23 cellular contexts compared by ENCODE assay signal in genomic region chr4:85946821-85947220, GRCh38.
DNase-seq lines count a peak whose midpoint lies in the region; ATAC-seq and TF ChIP-seq lines count a peak whose summit lies in the region.
"Had no signal": no experiment of that assay in that cellular context is flagged by ENCODE, and none has a peak within 500 bp of the region (broad histone marks: within the 10 kb centered on the region; RNA-seq: fewer than 3 reads in every experiment).

No MANE protein-coding gene starts in this region.

- peaks cover 44% of the 10 kb centered on the region for H3K36me3 Mint-ChIP-seq in nephron progenitor cell (ENCODE audit: low read depth)
- H3K36me3 Mint-ChIP-seq in endodermal cell (ENCODE audit: low read depth) = peaks cover 61% of the 10 kb centered on the region
- H3K36me3 Mint-ChIP-seq in effector memory CD8-positive, alpha-beta T cell (ENCODE audit: insufficient read depth) = no peaks in the 10 kb centered on the region
- H3K36me3 Mint-ChIP-seq: CD8-positive, alpha-beta memory T cell had no signal

- H3K27ac ChIP-seq in endodermal cell (ENCODE audit: low read depth, low read length) = no peak overlapping the region
- H3K27ac ChIP-seq: 22Rv1; BLaER1 treated with 17β-estradiol and CSF1 and Interleukin-3, amounts not matched to agents 10 nM and 100 nM had no signal

- H3K9ac ChIP-seq in endodermal cell (ENCODE audit: extremely low read depth, low read length, poor library complexity, severe bottlenecking) = no peak overlapping the region
- H3K9ac ChIP-seq: BLaER1 treated with 17β-estradiol and CSF1 and Interleukin-3, amounts not matched to agents 10 nM and 100 nM had no signal

- H3K36me3 ChIP-seq in endodermal cell (ENCODE audit: control insufficient read depth, insufficient read depth, low read length) = peaks cover 29% of the 10 kb centered on the region
- H3K36me3 ChIP-seq: BE2C; BLaER1 treated with 17β-estradiol and CSF1 and Interleukin-3, amounts not matched to agents 10 nM and 100 nM had no signal

- H3K27me3 Mint-ChIP-seq in nephron progenitor cell (ENCODE audit: low read depth, poor library complexity) (no peaks in the 10 kb centered on the region), endodermal cell (ENCODE audit: insufficient read depth) (no peaks in the 10 kb centered on the region)
- no peaks in the 10 kb centered on the region for H3K27me3 Mint-ChIP-seq in effector memory CD8-positive, alpha-beta T cell
- H3K27me3 Mint-ChIP-seq: CD4-positive, alpha-beta T cell; CD8-positive, alpha-beta memory T cell had no signal

- no peaks in the 10 kb centered on the region for H3K4me1 ChIP-seq in endodermal cell (ENCODE audit: control insufficient read depth, insufficient read depth, low read length)
- H3K4me1 ChIP-seq: BE2C; BLaER1 treated with 17β-estradiol and CSF1 and Interleukin-3, amounts not matched to agents 10 nM and 100 nM had no signal

- no peak overlapping the region for H3K4me3 ChIP-seq in fibroblast of mammary gland (ENCODE audit: control insufficient read depth, low read depth, low read length)
- no peak overlapping the region for H3K4me3 ChIP-seq in endodermal cell (ENCODE audit: low read length)
- H3K4me3 ChIP-seq: BLaER1 treated with 17β-estradiol and CSF1 and Interleukin-3, amounts not matched to agents 10 nM and 100 nM; GM12878; GM23338 had no signal

- H3K9me3 Mint-ChIP-seq in nephron progenitor cell = peaks cover 9% of the 10 kb centered on the region
- H3K9me3 Mint-ChIP-seq in endodermal cell = no peaks in the 10 kb centered on the region
- peaks cover 0 to 1% of the 10 kb centered on the region in 2 donors for H3K9me3 Mint-ChIP-seq in effector memory CD8-positive, alpha-beta T cell
- H3K9me3 Mint-ChIP-seq: CD4-positive, alpha-beta T cell; GM23338; H9; HFFc6 had no signal

- no peaks in the 10 kb centered on the region for H3K27me3 ChIP-seq in endodermal cell (ENCODE audit: control insufficient read depth, insufficient read depth, low read length, poor library complexity, severe bottlenecking)
- H3K27me3 ChIP-seq: BE2C; BLaER1 treated with 17β-estradiol and CSF1 and Interleukin-3, amounts not matched to agents 10 nM and 100 nM had no signal

- DNase-seq in DMS 273 (lab: John Stamatoyannopoulos, UW; ENCODE audit: unreplicated experiment) = peak; percentile 0
- no peak for DNase-seq in DMS 273 treated with DMSO at 0.1 percent for 48 hours (lab: John Stamatoyannopoulos, UW)
- peak; percentile 12 for DNase-seq in RPMI7951 (ENCODE audit: low read depth)
- peak; percentile 21 for DNase-seq in fibroblast of mammary gland (ENCODE audit: low read depth)
- DNase-seq in nephron progenitor cell = no peak
- no peak for DNase-seq in endodermal cell
- DNase-seq in effector memory CD8-positive, alpha-beta T cell = no peak
- DNase-seq: AML-193; BE2C; CD4-positive, alpha-beta T cell; CD8-positive, alpha-beta memory T cell; DMS153; DND-41; EL; GDM1; H9; HFFc6 had no signal

- H3K4me1 Mint-ChIP-seq in nephron progenitor cell = peaks cover 56% of the 10 kb centered on the region
- peaks cover 8% of the 10 kb centered on the region for H3K4me1 Mint-ChIP-seq in endodermal cell
- H3K4me1 Mint-ChIP-seq in effector memory CD8-positive, alpha-beta T cell (ENCODE audit: low read depth in 2 of 2) = no peaks in the 10 kb centered on the region
- H3K4me1 Mint-ChIP-seq: CD14-positive monocyte; CD8-positive, alpha-beta memory T cell; GM23338 had no signal

- ATAC-seq in HG02981 (IDR thresholded peaks at IDR 0.05; ENCODE audit: unreplicated experiment) = no peak
- ATAC-seq in effector memory CD8-positive, alpha-beta T cell (replicated peaks) = no peak
- ATAC-seq: GM12878, GM23338 had no signal

- H3K27ac Mint-ChIP-seq in nephron progenitor cell = peak overlapping the region; percentile 87
- no peak overlapping the region for H3K27ac Mint-ChIP-seq in endodermal cell
- no peak overlapping the region for H3K27ac Mint-ChIP-seq in effector memory CD8-positive, alpha-beta T cell
- H3K27ac Mint-ChIP-seq: CD14-positive monocyte; CD4-positive, alpha-beta T cell; CD8-positive, alpha-beta memory T cell; GM23338; H9; HFFc6 had no signal

- peak overlapping the region; percentile 19 for H3K4me3 Mint-ChIP-seq in nephron progenitor cell
- H3K4me3 Mint-ChIP-seq in endodermal cell = no peak overlapping the region
- no peak overlapping the region for H3K4me3 Mint-ChIP-seq in effector memory CD8-positive, alpha-beta T cell
- H3K4me3 Mint-ChIP-seq: CD14-positive monocyte; CD4-positive, alpha-beta T cell; CD8-positive, alpha-beta memory T cell; GM23338; H9; HFFc6 had no signal

- TF ChIP-seq CTCF in fibroblast of mammary gland (conservative IDR thresholded peaks at IDR 0.05; ENCODE audit: control insufficient read depth, insufficient read depth, low read depth, low read length) (no peak), nephron progenitor cell (IDR thresholded peaks at IDR 0.05) (no peak), endodermal cell (conservative IDR thresholded peaks at IDR 0.05) (no peak)

- H3K9me3 ChIP-seq in endodermal cell (ENCODE audit: control insufficient read depth, low read length) = no peaks in the 10 kb centered on the region
- H3K9me3 ChIP-seq: BE2C; BLaER1 treated with 17β-estradiol and CSF1 and Interleukin-3, amounts not matched to agents 10 nM and 100 nM had no signal

Comparison
In these comparisons a context has a peak if more than half of its experiments do, and no peak if none do; other contexts are left out.
1. DNase-seq: peak in DMS 273 (single experiment), RPMI7951 (single experiment) and fibroblast of mammary gland (single experiment); none in DMS 273 treated with DMSO at 0.1 percent for 48 hours (single experiment), nephron progenitor cell (single experiment), endodermal cell (single experiment) and effector memory CD8-positive, alpha-beta T cell (0 of 3).